1 cellular context compared by ENCODE assay signal in genomic region chr10:1962025-1962424, GRCh38.
TF ChIP-seq lines count a peak whose summit lies in the region.

No MANE protein-coding gene starts in this region.

TF ChIP-seq in WTC11, 78 proteins besides CTCF, POLR2A, EP300 and RAD21:
- TF ChIP-seq ATF2 (CRISPR knock-in tag; IDR thresholded peaks at IDR 0.05; ENCODE audit: borderline replicate concordance, low read depth) (no peak), ZMAT4 (CRISPR knock-in tag; IDR thresholded peaks at IDR 0.05) (no peak), FOXK1 (CRISPR knock-in tag; IDR thresholded peaks at IDR 0.05) (no peak), MLX (CRISPR knock-in tag; IDR thresholded peaks at IDR 0.05) (no peak), USF2 (CRISPR knock-in tag; IDR thresholded peaks at IDR 0.05) (no peak), ZNF512 (CRISPR knock-in tag; IDR thresholded peaks at IDR 0.05; ENCODE audit: borderline replicate concordance) (no peak), MXD4 (CRISPR knock-in tag; IDR thresholded peaks at IDR 0.05; ENCODE audit: borderline replicate concordance) (no peak), JUN (CRISPR knock-in tag; IDR thresholded peaks at IDR 0.05) (no peak), ZNF138 (CRISPR knock-in tag; conservative IDR thresholded peaks at IDR 0.05) (no peak)
